28 cellular contexts compared by ENCODE assay signal in genomic region chr2:144254342-144255235, GRCh38.
"Had no signal": no experiment of that assay in that cellular context is flagged by ENCODE, and none has a peak within 500 bp of the region (broad histone marks: within the 10 kb centered on the region; RNA-seq: fewer than 3 reads in every experiment).

No MANE protein-coding gene starts in this region.

- H3K27me3 ChIP-seq: body of pancreas, breast epithelium, Peyer's patch had no signal

- H3K4me3 ChIP-seq: body of pancreas, breast epithelium, Peyer's patch had no signal

- DNase-seq: activated CD4-positive, alpha-beta T cell treated with anti-CD3 and anti-CD28 coated beads for 1 hour; activated CD4-positive, alpha-beta T cell treated with anti-CD3 and anti-CD28 coated beads for 48 hours; activated CD4-positive, alpha-beta T cell treated with anti-CD3 and anti-CD28 coated beads, Interleukin-2, amount 50 U/mL, for 48 hours; activated CD4-positive, CD25-positive, alpha-beta regulatory T cell; activated CD8-positive, alpha-beta T cell treated with anti-CD3 and anti-CD28 coated beads, Interleukin-2, amount 10 ng/mL, durations not matched to agents 7 days and 5 days; activated gamma-delta T cell; activated naive CD4-positive, alpha-beta T cell treated with Interleukin-2 at 50 U/mL for 16 hours; activated naive CD8-positive, alpha-beta T cell treated with anti-CD3 and anti-CD28 coated beads, Interleukin-2, amount 10 ng/mL, durations not matched to agents 7 days and 5 days; activated T-cell treated with anti-CD3 and anti-CD28 coated beads, Interleukin-2, amount 50 U/mL, for 24 hours; amygdala; body of pancreas; NCI-H1105; NCI-H1417 treated with DMSO at 0.1 percent for 48 hours; NCI-H187 treated with DMSO at 0.1 percent for 48 hours; NCI-H2081 treated with DMSO at 0.1 percent for 48 hours; NCI-H345; NCI-H524 treated with DMSO at 0.1 percent for 48 hours; PC-3; Peyer's patch; RPMI8226; SIG-M5; T-cell; T-helper 17 cell had no signal

- ATAC-seq: activated CD8-positive, alpha-beta T cell treated with anti-CD3 and anti-CD28 coated beads, Interleukin-2, amount 10 ng/mL, durations not matched to agents 7 days and 5 days; body of pancreas; PC-3; SK-N-SH treated with all-trans-retinoic acid at 6 μM for 48 hours; T-cell; T-helper 17 cell had no signal

- H3K4me2 ChIP-seq: KMS-11 had no signal

- H3K27ac ChIP-seq: body of pancreas, breast epithelium, KMS-11, Peyer's patch, VCaP had no signal

- H3K9ac ChIP-seq: KMS-11 had no signal

- H3K4me1 ChIP-seq: body of pancreas, breast epithelium, Peyer's patch had no signal

- H3K36me3 ChIP-seq: breast epithelium, Peyer's patch had no signal

- FAIRE-seq: astrocyte had no signal
